In the genomic region with DNA sequence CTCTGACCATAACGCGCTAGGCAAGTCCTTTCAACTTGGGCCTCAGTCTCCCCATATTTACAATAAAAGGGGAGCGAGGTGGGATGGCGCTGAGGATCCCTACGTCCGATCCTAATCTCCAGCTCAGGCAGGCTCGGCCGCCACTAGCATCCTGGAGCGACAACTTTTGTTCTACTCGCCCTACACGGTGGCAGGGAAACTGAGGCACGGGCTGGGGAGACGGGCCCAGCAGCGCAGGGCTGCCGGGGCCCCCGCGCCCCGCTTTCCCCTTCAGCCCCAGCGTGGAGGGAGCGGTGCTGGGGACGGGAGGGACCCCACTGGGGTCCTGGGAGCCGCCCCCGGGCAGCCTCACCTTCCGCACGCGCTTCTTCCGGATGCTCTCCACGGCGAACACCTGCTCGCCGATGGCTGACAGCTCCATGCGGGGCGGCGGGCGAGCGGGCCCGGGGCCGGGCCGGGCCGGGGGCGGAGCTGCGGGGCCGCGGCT, we compare ENCODE assay signal across 8 cellular contexts. TPM values are rescaled to one million over a fixed set of nuclear protein-coding genes. Genes with fewer than 3 reads are reported as not detected.
DNase-seq lines count a peak whose midpoint lies in the region; ATAC-seq, FAIRE-seq and TF ChIP-seq lines count a peak whose summit lies in the region.

No MANE protein-coding gene starts in this region.

- WGBS in adrenal gland, 4 donors, result 5 to 20% (median 10%) methylated on average over 10 to 44 of the region's 44 CpGs
- 5% methylated on average over 44 of the region's 44 CpGs for WGBS in liver
- WGBS in thyroid gland, 2 donors, result 19 to 32% methylated on average over 4 to 10 of the region's 44 CpGs

- H3K9me3 Mint-ChIP-seq in activated CD4-positive, alpha-beta T cell treated with anti-CD3 and anti-CD28 coated beads, Interleukin-2, amount 10 ng/mL, durations not matched to agents 24 days and 14 days, result no peaks in the 10 kb centered on the region

- TF ChIP-seq CTCF in adrenal gland (IDR thresholded peaks at IDR 0.05) (no peak), liver (IDR thresholded peaks at IDR 0.05; ENCODE audit: low read depth, low read length, missing input control) (no peak), thyroid gland (IDR thresholded peaks at IDR 0.05) (no peak), D721Med (IDR thresholded peaks at IDR 0.05; ENCODE audit: insufficient read depth, missing control alignments) (no peak)

- intact Hi-C loops in activated CD4-positive, alpha-beta T cell treated with anti-CD3 and anti-CD28 coated beads, Interleukin-2, amount 10 ng/mL, durations not matched to agents 24 days and 14 days (cut with micrococcal nuclease), result loop anchor here (1.0 to 2.0 kb wide), 3 partner anchors 8 to 281 kb away; partner anchors contain the start of gene RPL3
- intact Hi-C loops in adrenal gland (cut with DNase I) (no loop called here), thyroid gland (cut with DNase I) (no loop called here)

- no peak for FAIRE-seq in D721Med (lab: Jason Lieb, UNC)

- no peaks in the 10 kb centered on the region for H3K27me3 ChIP-seq in adrenal gland
- H3K27me3 ChIP-seq in liver (ENCODE audit: control insufficient read depth in 4 of 4, insufficient read depth in 4 of 4, low read length in 3 of 4), result no peaks in the 10 kb centered on the region
- H3K27me3 ChIP-seq in thyroid gland, result no peaks in the 10 kb centered on the region

- H3K4me1 ChIP-seq in adrenal gland (replicated peaks in 1 of 2), result peaks cover 8 to 28% of the 10 kb centered on the region in 2 donors
- peaks cover 12 to 41% (median 28%) of the 10 kb centered on the region in 4 donors for H3K4me1 ChIP-seq in liver (ENCODE audit: control insufficient read depth in 4 of 4, insufficient read depth in 4 of 4, low read length in 3 of 4)
- peaks cover 13 to 30% of the 10 kb centered on the region in 2 donors for H3K4me1 ChIP-seq in thyroid gland

- H3K27ac Mint-ChIP-seq in activated CD4-positive, alpha-beta T cell treated with anti-CD3 and anti-CD28 coated beads, Interleukin-2, amount 10 ng/mL, durations not matched to agents 24 days and 14 days, result no peak overlapping the region

- no peak for DNase-seq in activated CD4-positive, alpha-beta T cell treated with anti-CD3 and anti-CD28 coated beads, Interleukin-2, amount 10 ng/mL, durations not matched to agents 24 days and 14 days
- DNase-seq in activated CD4-positive, alpha-beta T cell treated with anti-CD3 and anti-CD28 coated beads, Interleukin-2, amount 50 U/mL, for 4 hours, result no peak
- DNase-seq in adrenal gland (peak in 1 of 7 donors; percentile 39), thyroid gland (no peak), D721Med (ENCODE audit: insufficient read length, low spot score) (no peak)
- no peak for DNase-seq in activated CD4-positive, CD25-positive, alpha-beta regulatory T cell (lab: John Stamatoyannopoulos, UW)

- TF ChIP-seq RAD21 in liver (IDR thresholded peaks at IDR 0.05), result no peak

- TF ChIP-seq POLR2A in adrenal gland (IDR thresholded peaks at IDR 0.05) (no peak), thyroid gland (IDR thresholded peaks at IDR 0.05) (no peak)

- H3K9me3 ChIP-seq in adrenal gland (replicated peaks in 1 of 3) (no peaks in the 10 kb centered on the region), liver (ENCODE audit: control insufficient read depth in 4 of 4, low read length in 3 of 4) (no peaks in the 10 kb centered on the region), thyroid gland (no peaks in the 10 kb centered on the region)

- peak overlapping the region; percentile 13 to 93 (median 72) for H3K27ac ChIP-seq in adrenal gland
- peak overlapping the region; percentile 45 to 79 for H3K27ac ChIP-seq in liver (ENCODE audit: low read depth in 1 of 2, low read length in 2 of 2)
- peak overlapping the region; percentile 89 to 98 (median 90) for H3K27ac ChIP-seq in thyroid gland

- no peaks in the 10 kb centered on the region for H3K36me3 ChIP-seq in adrenal gland (replicated peaks in 1 of 2)
- H3K36me3 ChIP-seq in liver (ENCODE audit: control insufficient read depth in 4 of 4, insufficient read depth in 3 of 4, low read depth in 1 of 4, low read length in 3 of 4), result peaks cover 0 to 4% (median under 1%) of the 10 kb centered on the region in 4 donors
- H3K36me3 ChIP-seq in thyroid gland, result no peaks in the 10 kb centered on the region

- H3K4me3 ChIP-seq in adrenal gland (peak overlapping the region in 3 of 4 donors; percentile 35 to 97 (median 78)), liver (ENCODE audit: low read depth in 1 of 3, low read length in 3 of 3) (peak overlapping the region; percentile 35 to 92 (median 57)), thyroid gland (replicated peaks in 1 of 3) (peak overlapping the region; percentile 25 to 58 (median 27))

- no peak for ATAC-seq in HG02981 (IDR thresholded peaks at IDR 0.05; ENCODE audit: unreplicated experiment)

- H3K9ac ChIP-seq in liver (ENCODE audit: low read depth in 1 of 2, low read length in 2 of 2), result peak overlapping the region; percentile 61 to 93

- H3K4me3 Mint-ChIP-seq in activated CD4-positive, alpha-beta T cell treated with anti-CD3 and anti-CD28 coated beads, Interleukin-2, amount 10 ng/mL, durations not matched to agents 24 days and 14 days, result peak overlapping the region; percentile 68

- H3K36me3 Mint-ChIP-seq in activated CD4-positive, alpha-beta T cell treated with anti-CD3 and anti-CD28 coated beads, Interleukin-2, amount 10 ng/mL, durations not matched to agents 24 days and 14 days (ENCODE audit: low read depth), result peaks cover 9% of the 10 kb centered on the region

- peaks cover 26% of the 10 kb centered on the region for H3K27me3 Mint-ChIP-seq in activated CD4-positive, alpha-beta T cell treated with anti-CD3 and anti-CD28 coated beads, Interleukin-2, amount 10 ng/mL, durations not matched to agents 24 days and 14 days

- peaks cover 32% of the 10 kb centered on the region for H3K4me1 Mint-ChIP-seq in activated CD4-positive, alpha-beta T cell treated with anti-CD3 and anti-CD28 coated beads, Interleukin-2, amount 10 ng/mL, durations not matched to agents 24 days and 14 days

TF ChIP-seq in liver, 16 proteins besides CTCF, POLR2A, EP300 and RAD21:
- TF ChIP-seq HNF4G (IDR thresholded peaks at IDR 0.05) (no peak), HNF4A (conservative IDR thresholded peaks at IDR 0.05) (no peak), SP1 (IDR thresholded peaks at IDR 0.05) (no peak), RXRA (IDR thresholded peaks at IDR 0.05) (no peak)

RNA-seq across cellular contexts. Expression of gene CBX7, which starts 0.4 kb away (rescaled TPM):
- 10.8 and 11.6 TPM in 2 replicates for total RNA-seq in activated CD4-positive, alpha-beta T cell treated with anti-CD3 and anti-CD28 coated beads, Interleukin-2, amount 10 ng/mL, durations not matched to agents 24 days and 14 days
- 10 to 100 TPM; 30.3 to 89.2 (median 63.2) TPM for total RNA-seq in adrenal gland
- 10 to 100 TPM; 11.8 to 52.4 (median 26.3) TPM for polyA plus RNA-seq in adrenal gland
- total RNA-seq in liver, result 10 to 100 TPM; 15.9 to 21.8 TPM
- 10 to 100 TPM in 1 of 2 donors, 1 to 10 TPM in 1; 2.2 to 14.0 TPM for polyA plus RNA-seq in liver
- 10 to 100 TPM; 49.2 to 88.0 (median 61.9) TPM for total RNA-seq in thyroid gland

RNA-seq across cellular contexts. Expression of gene APOBEC3H, which starts 55.0 kb away (rescaled TPM):
- 5.8 and 7.6 TPM in 2 replicates for total RNA-seq in activated CD4-positive, alpha-beta T cell treated with anti-CD3 and anti-CD28 coated beads, Interleukin-2, amount 10 ng/mL, durations not matched to agents 24 days and 14 days
- total RNA-seq in adrenal gland (1 to 10 TPM in 2 of 8 donors, under 1 TPM in 4, not detected in 2; 0.32 to 8.6 (median 0.74) TPM), liver (not detected), thyroid gland (under 1 TPM in 1 of 4 donors, not detected in 3; 0.67 TPM)
- polyA plus RNA-seq in adrenal gland (1 to 10 TPM in 1 of 3 donors, under 1 TPM in 2; 0.15 to 1.8 (median 0.51) TPM), liver (under 1 TPM in 1 of 2 donors, not detected in 1; 0.25 TPM)

Comparison
In these comparisons a context has a peak if more than half of its experiments do, and no peak if none do; other contexts are left out.
1. H3K4me3 ChIP-seq: peak in every context shown above with its lines; median percentile 78 in adrenal gland; 57 in liver; 27 in thyroid gland.